8 cellular contexts compared by ENCODE assay signal in genomic region chr2:45651415-45652089, GRCh38. TPM values are rescaled to one million over a fixed set of nuclear protein-coding genes. Genes with fewer than 3 reads are reported as not detected.
A peak's percentile ranks its signal among the peaks of the same experiment; 100 is the strongest.
DNase-seq lines count a peak whose midpoint lies in the region; ATAC-seq and TF ChIP-seq lines count a peak whose summit lies in the region.

Gene PRKCE (plus strand): TSS chr2:45651675.

- peak within 1 kb of the TSS; percentile 91 for H3K27ac Mint-ChIP-seq in activated naive CD4-positive, alpha-beta T cell treated with anti-CD3 and anti-CD28 coated beads for 36 hours

- H3K27me3 Mint-ChIP-seq in activated naive CD4-positive, alpha-beta T cell treated with anti-CD3 and anti-CD28 coated beads for 36 hours (ENCODE audit: low read depth) = peaks cover 3% of the 10 kb centered on the region

- ATAC-seq in HG02870 (IDR thresholded peaks at IDR 0.05; ENCODE audit: unreplicated experiment) (peak; percentile 12), Panc1 (peak; percentile 57)

- H2BK120ac ChIP-seq in neuronal stem cell (ENCODE audit: low read depth, low read length) = peak within 1 kb of the TSS; percentile 50

- H2BK15ac ChIP-seq in neuronal stem cell (ENCODE audit: low read length) = peak within 1 kb of the TSS; percentile 86

- CTCF ChIA-PET in Panc1 (lab: Charles Lee) = interaction anchor here (0.6 to 0.7 kb wide), 3 partner anchors 299 to 658 kb away, joined by 3 to 5 read pairs (median 4); no protein-coding TSS in a partner anchor
- CTCF ChIA-PET in activated naive CD4-positive, alpha-beta T cell treated with anti-CD3 and anti-CD28 coated beads for 36 hours (lab: Charles Lee) = interaction anchor here (1.3 kb wide), 1 partner anchor 127 kb away, joined by 7 read pairs; no protein-coding TSS in a partner anchor

- POLR2A ChIA-PET in Panc1 (lab: Charles Lee) = interaction anchor here (0.7 to 1.2 kb wide), 3 partner anchors 138 to 276 kb away, joined by 3 read pairs; no protein-coding TSS in a partner anchor

- H3K4me3 ChIP-seq in Panc1 (ENCODE audit: low read depth in 2 of 2, low read length in 2 of 2) (peak within 1 kb of the TSS; percentile 90 to 95), neuronal stem cell (ENCODE audit: low read length in 2 of 2) (peak within 1 kb of the TSS; percentile 70 to 80), tibial nerve (peak within 1 kb of the TSS; percentile 71 to 89 (median 86))

- H3K9me3 Mint-ChIP-seq in activated naive CD4-positive, alpha-beta T cell treated with anti-CD3 and anti-CD28 coated beads for 36 hours = no peaks in the 10 kb centered on the region

- peak within 1 kb of the TSS; percentile 95 for H3K4me3 Mint-ChIP-seq in activated naive CD4-positive, alpha-beta T cell treated with anti-CD3 and anti-CD28 coated beads for 36 hours

- intact Hi-C loops in Panc1 (cut with micrococcal nuclease; ENCODE audit: unreplicated experiment) = no loop called here
- intact Hi-C loops in activated naive CD4-positive, alpha-beta T cell treated with anti-CD3 and anti-CD28 coated beads for 36 hours (cut with micrococcal nuclease) = loop anchor here (1.0 to 2.0 kb wide), 3 partner anchors 41 to 207 kb away; no protein-coding TSS in a partner anchor

- H3K36me3 Mint-ChIP-seq in activated naive CD4-positive, alpha-beta T cell treated with anti-CD3 and anti-CD28 coated beads for 36 hours (ENCODE audit: low read depth) = peaks cover 1% of the 10 kb centered on the region

- H3K4ac ChIP-seq in neuronal stem cell (ENCODE audit: low read length) = peak within 1 kb of the TSS; percentile 94

- H3K4me1 Mint-ChIP-seq in activated naive CD4-positive, alpha-beta T cell treated with anti-CD3 and anti-CD28 coated beads for 36 hours (ENCODE audit: low read depth) = peaks cover 22% of the 10 kb centered on the region

- H3K9me3 ChIP-seq in Panc1 (ENCODE audit: control insufficient read depth, insufficient read depth, low read depth, low read length) (no peaks in the 10 kb centered on the region), neuronal stem cell (replicated peaks in 1 of 2; ENCODE audit: control insufficient read depth in 2 of 2, insufficient read depth in 1 of 2, low read depth in 1 of 2, low read length in 2 of 2) (no peaks in the 10 kb centered on the region), tibial nerve (no peaks in the 10 kb centered on the region)

- H3K9ac ChIP-seq in neuronal stem cell (ENCODE audit: low read depth, low read length, poor library complexity) = peak within 1 kb of the TSS; percentile 86

- no peaks in the 10 kb centered on the region; the same call in 1 of the 2 replicates for H3K36me3 ChIP-seq in Panc1 (ENCODE audit: control insufficient read depth, insufficient read depth, low read length)
- H3K36me3 ChIP-seq in neuronal stem cell (replicated peaks in 1 of 2; ENCODE audit: control insufficient read depth in 2 of 2, insufficient read depth in 2 of 2, low read length in 2 of 2) = no peaks in the 10 kb centered on the region
- H3K36me3 ChIP-seq in tibial nerve = no peaks in the 10 kb centered on the region

- no TSS peak for BruUV-seq in Panc1 (replicated peaks; lab: Mats Ljungman, UMichigan)

- in situ Hi-C loops in Panc1 (cut with HindIII; ENCODE audit: low pct_unique_long_range_greater_than_20kb, low sequenced_read_pairs) = no loop called here

- no peak for TF ChIP-seq EP300 in tibial nerve (IDR thresholded peaks at IDR 0.05)

- WGBS in neuronal stem cell (ENCODE audit: extremely low coverage in 2 of 2, insufficient read length in 2 of 2, insufficient replicate concordance in 1 of 2), 2 donors = no CpG with 5 or more reads among the region's 66 CpGs
- WGBS in tibial nerve, 2 donors = 0 to 1% methylated on average over 12 to 64 of the region's 66 CpGs

- peak within 1 kb of the TSS; percentile 67 for H2BK5ac ChIP-seq in neuronal stem cell (ENCODE audit: low read length)

- TF ChIP-seq CTCF in Panc1 (IDR thresholded peaks at IDR 0.05) (no peak), tibial nerve (IDR thresholded peaks at IDR 0.05) (no peak)

- H3K4me2 ChIP-seq in neuronal stem cell (ENCODE audit: insufficient read depth, low read length, poor library complexity, severe bottlenecking) = peak within 1 kb of the TSS; percentile 98

- peak within 1 kb of the TSS; percentile 89 for H4K8ac ChIP-seq in neuronal stem cell (ENCODE audit: low read depth, low read length)

- peaks cover 16% of the 10 kb centered on the region; the same call in 1 of the 2 replicates for H3K4me1 ChIP-seq in Panc1 (ENCODE audit: control insufficient read depth, insufficient read depth, low read length)
- peaks cover 12 to 19% of the 10 kb centered on the region in 2 donors for H3K4me1 ChIP-seq in neuronal stem cell (ENCODE audit: control insufficient read depth in 2 of 2, insufficient read depth in 1 of 2, low read depth in 1 of 2, low read length in 2 of 2)
- peaks cover 0 to 45% (median 7%) of the 10 kb centered on the region in 4 donors for H3K4me1 ChIP-seq in tibial nerve

- H3K27me3 ChIP-seq in Panc1 (ENCODE audit: control insufficient read depth, insufficient read depth, low read length) = no peaks in the 10 kb centered on the region
- H3K27me3 ChIP-seq in neuronal stem cell (ENCODE audit: control insufficient read depth in 3 of 3, insufficient read depth in 3 of 3, low read depth in 1 of 3, low read length in 3 of 3) = peaks cover 0 to 30% (median 8%) of the 10 kb centered on the region in 3 experiments
- H3K27me3 ChIP-seq in tibial nerve = no peaks in the 10 kb centered on the region

- peaks cover 7% of the 10 kb centered on the region for H3K79me1 ChIP-seq in neuronal stem cell (ENCODE audit: low read depth, low read length)

- peak within 1 kb of the TSS; percentile 32 for H2AK5ac ChIP-seq in neuronal stem cell (ENCODE audit: low read depth, low read length)

- H3K23ac ChIP-seq in neuronal stem cell (ENCODE audit: low read depth, low read length, poor library complexity) = peak within 1 kb of the TSS; percentile 61

- peak; percentile 41 to 50 for DNase-seq in NCI-H2081 (lab: John Stamatoyannopoulos, UW)
- DNase-seq in NCI-H2081 treated with DMSO at 0.1 percent for 48 hours (lab: John Stamatoyannopoulos, UW) = no peak
- no peak for DNase-seq in Panc1 (ENCODE audit: low read depth, low spot score)
- DNase-seq in activated naive CD4-positive, alpha-beta T cell treated with anti-CD3 and anti-CD28 coated beads for 36 hours = peak; percentile 65
- DNase-seq in glomerular endothelial cell (ENCODE audit: extremely low read depth, low read depth, low spot score) = no peak
- DNase-seq in neuronal stem cell (ENCODE audit: low spot score) = no peak
- DNase-seq in tibial nerve (ENCODE audit: low spot score in 2 of 2) = peak; percentile 53 to 59

- H2BK12ac ChIP-seq in neuronal stem cell (ENCODE audit: low read length) = peak within 1 kb of the TSS; percentile 97

- TF ChIP-seq POLR2A in tibial nerve (IDR thresholded peaks at IDR 0.05) = no peak

- H3K27ac ChIP-seq in Panc1 (ENCODE audit: low read length) (peak within 1 kb of the TSS; percentile 75), neuronal stem cell (replicated peaks; ENCODE audit: low read length) (peak within 1 kb of the TSS; percentile 48), tibial nerve (peak within 1 kb of the TSS; percentile 95 to 99 (median 98))

- peak within 1 kb of the TSS; percentile 96 for H3K18ac ChIP-seq in neuronal stem cell (ENCODE audit: low read length)

- peak within 1 kb of the TSS; percentile 96 for H2AFZ ChIP-seq in neuronal stem cell (ENCODE audit: low read length)

- no peak within 1 kb of the TSS for H4K91ac ChIP-seq in neuronal stem cell (ENCODE audit: low read depth, low read length, poor library complexity)

- H3K14ac ChIP-seq in neuronal stem cell (ENCODE audit: low read length) = peak within 1 kb of the TSS; percentile 90

RNA-seq across cellular contexts. Expression of gene PRKCE, which starts in this region (rescaled TPM):
- total RNA-seq in Panc1 (2021; ENCODE audit: unreplicated experiment) = 14.0 TPM
- polyA plus RNA-seq in Panc1 (2012; ENCODE audit: insufficient read length) = 8.1 TPM
- 10 to 100 TPM in 1 of 2 experiments, 1 to 10 TPM in 1; 9.4 to 10.6 TPM for total RNA-seq in activated naive CD4-positive, alpha-beta T cell treated with anti-CD3 and anti-CD28 coated beads for 36 hours
- total RNA-seq in glomerular endothelial cell = 39.6 and 49.8 TPM in 2 replicates
- polyA plus RNA-seq in neuronal stem cell (2013, experiment 1 of 2) = 2.1 TPM
- 1.7 TPM for polyA plus RNA-seq in neuronal stem cell (2013, experiment 2 of 2)
- 10 to 100 TPM; 14.4 to 22.4 (median 17.9) TPM for total RNA-seq in tibial nerve

Comparison
In these comparisons a context has a peak if more than half of its experiments do, and no peak if none do; other contexts are left out.
1. DNase-seq: peak in NCI-H2081 (2 of 2), activated naive CD4-positive, alpha-beta T cell treated with anti-CD3 and anti-CD28 coated beads for 36 hours (single experiment) and tibial nerve (2 of 2); none in NCI-H2081 treated with DMSO at 0.1 percent for 48 hours (single experiment), Panc1 (single experiment), glomerular endothelial cell (single experiment) and neuronal stem cell (single experiment).
2. H3K27ac ChIP-seq: peak in every context shown above with its lines; median percentile 98 in tibial nerve; 75 in Panc1; 48 in neuronal stem cell.
3. Peak in every context shown above with its lines, with median percentiles within 50 percentile points of each other: H3K4me3 ChIP-seq.